Comparison of ENCODE assay signal across 9 cellular contexts in the genomic region with DNA sequence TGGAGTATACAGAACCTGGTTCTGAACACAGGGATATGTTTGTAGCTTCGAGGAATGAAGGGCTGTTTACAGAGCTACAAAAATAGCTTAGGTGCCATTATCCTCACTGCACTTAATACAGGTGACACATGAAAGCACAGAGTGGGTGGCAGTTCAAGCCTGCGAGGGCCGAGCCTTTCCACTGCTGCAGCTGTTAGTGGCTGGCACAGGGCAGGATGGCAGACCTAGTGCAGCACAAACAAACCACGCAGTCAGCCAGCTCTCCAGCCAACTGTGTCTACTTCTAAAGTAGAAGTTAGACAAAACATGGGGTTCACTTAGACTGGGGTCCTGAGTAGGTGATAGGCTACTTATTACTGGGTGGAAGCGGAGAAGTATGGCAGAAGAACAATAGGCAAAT.
DNase-seq lines count a peak whose midpoint lies in the region; ATAC-seq, FAIRE-seq and TF ChIP-seq lines count a peak whose summit lies in the region.
"Had no signal": no experiment of that assay in that cellular context is flagged by ENCODE, and none has a peak within 500 bp of the region (broad histone marks: within the 10 kb centered on the region; RNA-seq: fewer than 3 reads in every experiment).

No MANE protein-coding gene starts in this region.

- H3K9me3 Mint-ChIP-seq in activated naive CD4-positive, alpha-beta T cell treated with anti-CD3 and anti-CD28 coated beads, Interleukin-2, amount 10 ng/mL, durations not matched to agents 7 days and 5 days: peaks cover 2% of the 10 kb centered on the region
- no peaks in the 10 kb centered on the region for H3K9me3 Mint-ChIP-seq in natural killer cell

- intact Hi-C loops in natural killer cell (cut with micrococcal nuclease): no loop called here

- no peaks in the 10 kb centered on the region for H3K27me3 Mint-ChIP-seq in activated naive CD4-positive, alpha-beta T cell treated with anti-CD3 and anti-CD28 coated beads, Interleukin-2, amount 10 ng/mL, durations not matched to agents 7 days and 5 days
- no peaks in the 10 kb centered on the region for H3K27me3 Mint-ChIP-seq in natural killer cell (ENCODE audit: low read depth in 2 of 2)

- H3K4me3 Mint-ChIP-seq in activated naive CD4-positive, alpha-beta T cell treated with anti-CD3 and anti-CD28 coated beads, Interleukin-2, amount 10 ng/mL, durations not matched to agents 7 days and 5 days: no peak overlapping the region
- H3K4me3 Mint-ChIP-seq in natural killer cell: no peak overlapping the region

- ATAC-seq in natural killer cell: peak in 1 of 3 donors; percentile 28

- no peak for FAIRE-seq in RCC 7860 (lab: Jason Lieb, UNC)

- peak; percentile 51 for DNase-seq in stimulated activated CD4-positive, alpha-beta T cell treated with anti-CD3 and anti-CD28 coated beads, Interleukin-1b, Interleukin-23, amount 100 ng/mL, for 48 hours
- no peak for DNase-seq in stimulated activated CD4-positive, alpha-beta T cell treated with anti-CD3 and anti-CD28 coated beads, Interleukin-12 subunit alpha, Interleukin-12 subunit beta, amount 100 ng/mL, for 4 hours
- DNase-seq in activated naive CD4-positive, alpha-beta T cell treated with anti-CD3 and anti-CD28 coated beads, Interleukin-2, amount 10 ng/mL, durations not matched to agents 7 days and 5 days: peak; percentile 38
- no peak for DNase-seq in natural killer cell
- no peak for DNase-seq in cortex of kidney (lab: John Stamatoyannopoulos, UW)
- DNase-seq in GM19240 (ENCODE audit: insufficient read length, low spot score): no peak
- DNase-seq in RCC 7860 (ENCODE audit: low spot score): no peak
- DNase-seq in NCI-H2196 treated with DMSO at 0.1 percent for 48 hours (lab: John Stamatoyannopoulos, UW; ENCODE audit: unreplicated experiment): no peak
- DNase-seq: NCI-H1694 treated with DMSO at 0.1 percent for 48 hours had no signal

- peaks cover 53% of the 10 kb centered on the region for H3K36me3 Mint-ChIP-seq in activated naive CD4-positive, alpha-beta T cell treated with anti-CD3 and anti-CD28 coated beads, Interleukin-2, amount 10 ng/mL, durations not matched to agents 7 days and 5 days
- H3K36me3 Mint-ChIP-seq in natural killer cell: no peaks in the 10 kb centered on the region

- peak overlapping the region; percentile 77 for H3K27ac Mint-ChIP-seq in activated naive CD4-positive, alpha-beta T cell treated with anti-CD3 and anti-CD28 coated beads, Interleukin-2, amount 10 ng/mL, durations not matched to agents 7 days and 5 days
- H3K27ac Mint-ChIP-seq in natural killer cell: peak overlapping the region; percentile 24 to 71

- CTCF ChIA-PET in activated naive CD4-positive, alpha-beta T cell treated with anti-CD3 and anti-CD28 coated beads, Interleukin-2, amount 10 ng/mL, durations not matched to agents 7 days and 5 days (lab: Charles Lee): interaction anchor here (1.2 to 3.1 kb wide), 6 partner anchors 8 to 90 kb away, joined by 3 to 18 read pairs (median 10); no protein-coding TSS in a partner anchor

- TF ChIP-seq CTCF in natural killer cell (IDR thresholded peaks at IDR 0.05): no peak

- peaks cover 68% of the 10 kb centered on the region for H3K4me1 Mint-ChIP-seq in activated naive CD4-positive, alpha-beta T cell treated with anti-CD3 and anti-CD28 coated beads, Interleukin-2, amount 10 ng/mL, durations not matched to agents 7 days and 5 days
- H3K4me1 Mint-ChIP-seq in natural killer cell: peaks cover 32 to 35% of the 10 kb centered on the region in 2 donors

Comparison
In these comparisons a context has a peak if more than half of its experiments do, and no peak if none do; other contexts are left out.
1. DNase-seq: peak in stimulated activated CD4-positive, alpha-beta T cell treated with anti-CD3 and anti-CD28 coated beads, Interleukin-1b, Interleukin-23, amount 100 ng/mL, for 48 hours (single experiment) and activated naive CD4-positive, alpha-beta T cell treated with anti-CD3 and anti-CD28 coated beads, Interleukin-2, amount 10 ng/mL, durations not matched to agents 7 days and 5 days (single experiment); none in stimulated activated CD4-positive, alpha-beta T cell treated with anti-CD3 and anti-CD28 coated beads, Interleukin-12 subunit alpha, Interleukin-12 subunit beta, amount 100 ng/mL, for 4 hours (single experiment), natural killer cell (single experiment), cortex of kidney (single experiment), GM19240 (single experiment), RCC 7860 (single experiment) and NCI-H2196 treated with DMSO at 0.1 percent for 48 hours (single experiment).